ENCODE assay signal across 8 cellular contexts in the genomic region with DNA sequence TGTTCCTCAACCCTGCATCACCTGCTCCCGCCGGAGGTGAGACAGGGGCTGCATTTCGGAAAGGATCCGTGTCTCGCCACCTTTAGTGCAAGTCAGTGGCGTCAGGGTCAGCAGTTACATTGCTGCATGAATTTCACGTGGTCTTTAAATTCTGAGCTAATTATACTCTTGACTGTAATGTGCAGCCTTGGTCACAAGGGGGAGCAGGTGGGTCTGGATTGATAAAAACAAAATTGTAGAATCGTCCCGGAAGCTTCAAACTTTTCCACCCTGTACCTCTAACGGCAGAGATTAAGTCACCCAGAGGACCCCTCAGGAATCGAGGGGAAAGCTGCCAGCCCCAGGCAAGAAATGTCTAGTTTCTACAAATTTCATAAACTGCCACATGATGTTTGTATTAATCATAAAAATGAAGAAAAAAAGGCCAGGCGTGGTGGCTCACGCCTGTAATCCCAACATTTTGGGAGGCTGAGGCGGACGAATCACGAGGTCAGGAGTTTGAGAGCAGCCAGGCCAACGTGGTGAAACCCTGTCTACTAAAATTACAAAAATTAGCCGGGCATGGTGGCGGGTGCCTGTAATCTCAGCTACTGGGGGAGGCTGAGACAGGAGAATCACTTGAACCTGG. TPM values are rescaled to one million over a fixed set of nuclear protein-coding genes. Genes with fewer than 3 reads are reported as not detected.
DNase-seq lines count a peak whose midpoint lies in the region; ATAC-seq, FAIRE-seq and TF ChIP-seq lines count a peak whose summit lies in the region.

No MANE protein-coding gene starts in this region.

- intact Hi-C loops in lower lobe of right lung (cut with DNase I): no loop called here

- no peaks in the 10 kb centered on the region for H3K9me3 ChIP-seq in AG04450 (ENCODE audit: control insufficient read depth, insufficient read depth, low read length)
- H3K9me3 ChIP-seq in lower lobe of right lung: no peaks in the 10 kb centered on the region

- H3K36me3 ChIP-seq in lower lobe of right lung: peaks cover 47% of the 10 kb centered on the region

- CTCF ChIA-PET in AG04450 (lab: Charles Lee): interaction anchor here (0.8 to 10.5 kb wide), 30 partner anchors 9 to 180 kb away, joined by 3 to 295 read pairs (median 5); a partner anchor contains a TSS

- FAIRE-seq in GM18507 (lab: Jason Lieb, UNC): peak; percentile 90

- ATAC-seq in lower lobe of right lung: peak; percentile 80 to 90
- no peak for ATAC-seq in GM21717 (IDR thresholded peaks at IDR 0.05; ENCODE audit: unreplicated experiment)

- H3K4me3 ChIP-seq in AG04450 (ENCODE audit: low read depth, low read length) (no peak overlapping the region), lower lobe of right lung (no peak overlapping the region)

- POLR2A ChIA-PET in AG04450 (lab: Yijun Ruan, JAX): interaction anchor here (0.7 to 4.4 kb wide), 7 partner anchors 13 to 54 kb away, joined by 3 to 78 read pairs (median 4); a partner anchor contains a TSS

- peak; percentile 84 for TF ChIP-seq CTCF in AG04450 (IDR thresholded peaks at IDR 0.05; ENCODE audit: low read depth, low read length)
- peak; percentile 79 for TF ChIP-seq CTCF in lower lobe of right lung (IDR thresholded peaks at IDR 0.05)

- H3K27ac ChIP-seq in AG04450 (ENCODE audit: low read depth, low read length): peak overlapping the region; percentile 95
- H3K27ac ChIP-seq in lower lobe of right lung: peak overlapping the region; percentile 73

- peaks cover 12% of the 10 kb centered on the region for H3K4me1 ChIP-seq in lower lobe of right lung

- DNase-seq in AG04450 (ENCODE audit: low read depth, low spot score) (peak; percentile 59), GM18507 (ENCODE audit: extremely low spot score, insufficient read length, low read depth) (no peak), NCI-H446 (lab: John Stamatoyannopoulos, UW) (peak; percentile 69 to 80), dedifferentiated amniotic fluid mesenchymal stem cell (ENCODE audit: extremely low spot score) (peak; percentile 92), lower lobe of right lung (peak; percentile 61)
- DNase-seq in activated CD4-positive, alpha-beta T cell treated with anti-CD3 and anti-CD28 coated beads for 4 hours: peak; percentile 74 to 91
- DNase-seq in stimulated activated CD8-positive, alpha-beta memory T cell treated with anti-CD3 and anti-CD28 coated beads, Interleukin-15, amount 100 ng/mL, for 1 hour (ENCODE audit: low read depth): peak; percentile 68

- H3K27me3 ChIP-seq in AG04450 (ENCODE audit: control insufficient read depth, insufficient read depth, low read length): no peaks in the 10 kb centered on the region
- H3K27me3 ChIP-seq in lower lobe of right lung (ENCODE audit: low read depth): no peaks in the 10 kb centered on the region

RNA-seq across cellular contexts. Expression of a gene that starts 20.2 kb away (rescaled TPM):
- 3.6 and 4.4 TPM in 2 replicates for polyA plus RNA-seq in AG04450 (2011; rRNA removed)
- 3.6 and 4.5 TPM in 2 replicates for polyA minus RNA-seq in AG04450 (2011; rRNA and poly(A)+ RNA removed)
- 18.5 TPM for total RNA-seq in lower lobe of right lung

RNA-seq across cellular contexts. Expression of a gene that starts 45.5 kb away (rescaled TPM):
- polyA plus RNA-seq in AG04450 (2011; rRNA removed): 5.0 and 6.6 TPM in 2 replicates
- polyA minus RNA-seq in AG04450 (2011; rRNA and poly(A)+ RNA removed): 4.7 and 9.3 TPM in 2 replicates
- total RNA-seq in lower lobe of right lung: 30.7 TPM
